27 cellular contexts compared by ENCODE assay signal in genomic region chr7:81430150-81430549, GRCh38.
DNase-seq lines count a peak whose midpoint lies in the region; FAIRE-seq and TF ChIP-seq lines count a peak whose summit lies in the region.
"Had no signal": no experiment of that assay in that cellular context is flagged by ENCODE, and none has a peak within 500 bp of the region (broad histone marks: within the 10 kb centered on the region; RNA-seq: fewer than 3 reads in every experiment).

No MANE protein-coding gene starts in this region.

- no peak overlapping the region for H2AFZ ChIP-seq in mesenchymal stem cell (ENCODE audit: low read depth, low read length)

- no peak overlapping the region for H3K18ac ChIP-seq in mesenchymal stem cell (ENCODE audit: low read depth in 1 of 2, low read length in 2 of 2)

- no peak overlapping the region for H3K27ac Mint-ChIP-seq in activated CD4-positive, alpha-beta T cell treated with anti-CD3 and anti-CD28 coated beads, Interleukin-2, amount 10 ng/mL, durations not matched to agents 24 days and 14 days
- H3K27ac Mint-ChIP-seq: activated naive CD4-positive, alpha-beta T cell treated with anti-CD3 and anti-CD28 coated beads, Interleukin-2, amount 10 ng/mL, durations not matched to agents 7 days and 5 days; endodermal cell; IgD-negative memory B cell; naive thymus-derived CD4-positive, alpha-beta T cell; stimulated activated naive B cell treated with anti-CD40 and anti-IgM and Interleukin-4, amounts not matched to agents 10 μg/mL and 1 μg/mL and 100 μg/mL, for 72 hours had no signal

- no peaks in the 10 kb centered on the region for H3K27me3 Mint-ChIP-seq in activated CD4-positive, alpha-beta T cell treated with anti-CD3 and anti-CD28 coated beads, Interleukin-2, amount 10 ng/mL, durations not matched to agents 24 days and 14 days
- H3K27me3 Mint-ChIP-seq: activated naive CD4-positive, alpha-beta T cell treated with anti-CD3 and anti-CD28 coated beads, Interleukin-2, amount 10 ng/mL, durations not matched to agents 7 days and 5 days; IgD-negative memory B cell; naive thymus-derived CD4-positive, alpha-beta T cell; stimulated activated naive B cell treated with anti-CD40 and anti-IgM and Interleukin-4, amounts not matched to agents 10 μg/mL and 1 μg/mL and 100 μg/mL, for 72 hours had no signal

- no peaks in the 10 kb centered on the region for H3K36me3 ChIP-seq in mesenchymal stem cell (ENCODE audit: control insufficient read depth in 1 of 2, insufficient read depth in 2 of 2, low read depth in 1 of 2, low read length in 2 of 2)
- H3K36me3 ChIP-seq: BE2C had no signal

- H3K4me3 Mint-ChIP-seq in activated CD4-positive, alpha-beta T cell treated with anti-CD3 and anti-CD28 coated beads, Interleukin-2, amount 10 ng/mL, durations not matched to agents 24 days and 14 days, result no peak overlapping the region
- H3K4me3 Mint-ChIP-seq: activated naive CD4-positive, alpha-beta T cell treated with anti-CD3 and anti-CD28 coated beads, Interleukin-2, amount 10 ng/mL, durations not matched to agents 7 days and 5 days; activated T-cell treated with anti-CD3 and anti-CD28 coated beads, Interleukin-2, amount 50 U/mL, for 4 hours; endodermal cell; IgD-negative memory B cell; naive thymus-derived CD4-positive, alpha-beta T cell; stimulated activated naive B cell treated with anti-CD40 and anti-IgM and Interleukin-4, amounts not matched to agents 10 μg/mL and 1 μg/mL and 100 μg/mL, for 72 hours had no signal

- no peaks in the 10 kb centered on the region for H3K4me1 Mint-ChIP-seq in activated CD4-positive, alpha-beta T cell treated with anti-CD3 and anti-CD28 coated beads, Interleukin-2, amount 10 ng/mL, durations not matched to agents 24 days and 14 days
- H3K4me1 Mint-ChIP-seq: activated naive CD4-positive, alpha-beta T cell treated with anti-CD3 and anti-CD28 coated beads, Interleukin-2, amount 10 ng/mL, durations not matched to agents 7 days and 5 days; IgD-negative memory B cell; naive thymus-derived CD4-positive, alpha-beta T cell; stimulated activated naive B cell treated with anti-CD40 and anti-IgM and Interleukin-4, amounts not matched to agents 10 μg/mL and 1 μg/mL and 100 μg/mL, for 72 hours had no signal

- H3K4me2 ChIP-seq in mesenchymal stem cell (ENCODE audit: low read length, poor library complexity, severe bottlenecking), result no peak overlapping the region
- H3K4me2 ChIP-seq: A549 had no signal

- no peak overlapping the region for H3K4ac ChIP-seq in mesenchymal stem cell (ENCODE audit: low read depth in 1 of 2, low read length in 2 of 2)

- no peak overlapping the region for H3K27ac ChIP-seq in mesenchymal stem cell (ENCODE audit: low read length, poor library complexity, severe bottlenecking)
- H3K27ac ChIP-seq: A549 had no signal

- no peak overlapping the region for H2BK5ac ChIP-seq in mesenchymal stem cell (ENCODE audit: low read depth, low read length, poor library complexity, severe bottlenecking)

- no peaks in the 10 kb centered on the region for H3K79me1 ChIP-seq in mesenchymal stem cell (replicated peaks; ENCODE audit: low read length, poor library complexity, severe bottlenecking)

- no peaks in the 10 kb centered on the region for H3K4me1 ChIP-seq in mesenchymal stem cell (ENCODE audit: control insufficient read depth, insufficient read depth, low read depth, low read length)
- H3K4me1 ChIP-seq: A549, BE2C had no signal

- peak overlapping the region; percentile 6 for H3K9ac ChIP-seq in mesenchymal stem cell (ENCODE audit: low read length)

- H4K8ac ChIP-seq in mesenchymal stem cell (ENCODE audit: low read length), result no peak overlapping the region

- H3K14ac ChIP-seq in mesenchymal stem cell (ENCODE audit: low read length in 2 of 2), result no peak overlapping the region

- FAIRE-seq in D721Med (lab: Jason Lieb, UNC), result no peak
- FAIRE-seq: colon, GM18507, kidney had no signal

- no peak overlapping the region for H2BK15ac ChIP-seq in mesenchymal stem cell (ENCODE audit: low read depth, poor library complexity, severe bottlenecking)

- TF ChIP-seq CTCF in D721Med (IDR thresholded peaks at IDR 0.05; ENCODE audit: insufficient read depth, missing control alignments), result peak; percentile 12
- TF ChIP-seq CTCF in choroid plexus epithelial cell (conservative IDR thresholded peaks at IDR 0.05; ENCODE audit: low read depth, low read length), result peak; percentile 54

- no peaks in the 10 kb centered on the region for H3K36me3 Mint-ChIP-seq in activated CD4-positive, alpha-beta T cell treated with anti-CD3 and anti-CD28 coated beads, Interleukin-2, amount 10 ng/mL, durations not matched to agents 24 days and 14 days (ENCODE audit: low read depth)
- H3K36me3 Mint-ChIP-seq: activated naive CD4-positive, alpha-beta T cell treated with anti-CD3 and anti-CD28 coated beads, Interleukin-2, amount 10 ng/mL, durations not matched to agents 7 days and 5 days; IgD-negative memory B cell; naive thymus-derived CD4-positive, alpha-beta T cell; stimulated activated naive B cell treated with anti-CD40 and anti-IgM and Interleukin-4, amounts not matched to agents 10 μg/mL and 1 μg/mL and 100 μg/mL, for 72 hours had no signal

- DNase-seq in D721Med (ENCODE audit: insufficient read length, low spot score), result no peak
- DNase-seq in NCI-H524 (lab: John Stamatoyannopoulos, UW), result peak; percentile 7 to 65
- peak; percentile 67 for DNase-seq in choroid plexus epithelial cell (ENCODE audit: low read depth)
- DNase-seq in mesenchymal stem cell, result no peak
- no peak for DNase-seq in NCI-H345 treated with DMSO at 0.1 percent for 48 hours (lab: John Stamatoyannopoulos, UW; ENCODE audit: unreplicated experiment)
- DNase-seq in HuH-7.5 (ENCODE audit: low spot score), result no peak
- no peak for DNase-seq in activated CD4-positive, alpha-beta T cell treated with anti-CD3 and anti-CD28 coated beads, Interleukin-2, amount 10 ng/mL, durations not matched to agents 24 days and 14 days
- DNase-seq in inferior parietal cortex (ENCODE audit: extremely low spot score), result no peak
- DNase-seq: activated naive CD4-positive, alpha-beta T cell treated with anti-CD3 and anti-CD28 coated beads, Interleukin-2, amount 10 ng/mL, durations not matched to agents 7 days and 5 days; activated T-cell treated with anti-CD3 and anti-CD28 coated beads, Interleukin-2, amount 50 U/mL, for 4 hours; aorta; BE2C; Calu3; endodermal cell; kidney; mammary epithelial cell; naive thymus-derived CD4-positive, alpha-beta T cell; NCI-H1436 treated with DMSO at 0.1 percent for 48 hours; NCI-H345; NK-92 treated with Interleukin-12 subunit alpha and Interleukin-12 subunit beta, amount 100 ng/mL, for 24 hours; stimulated activated CD4-positive, alpha-beta T cell treated with anti-CD3 and anti-CD28 coated beads, Interleukin-1b, Interleukin-23, amount 100 ng/mL, for 48 hours; stimulated activated naive B cell treated with anti-CD40 and anti-IgM and Interleukin-4, amounts not matched to agents 10 μg/mL and 1 μg/mL and 100 μg/mL, for 72 hours; T-helper 9 cell had no signal

- H3K9me3 Mint-ChIP-seq in activated CD4-positive, alpha-beta T cell treated with anti-CD3 and anti-CD28 coated beads, Interleukin-2, amount 10 ng/mL, durations not matched to agents 24 days and 14 days, result no peaks in the 10 kb centered on the region
- H3K9me3 Mint-ChIP-seq: endodermal cell; stimulated activated naive B cell treated with anti-CD40 and anti-IgM and Interleukin-4, amounts not matched to agents 10 μg/mL and 1 μg/mL and 100 μg/mL, for 72 hours had no signal

- 79% methylated on average over 5 of the region's 6 CpGs for WGBS in mesenchymal stem cell

- H2AK5ac ChIP-seq in mesenchymal stem cell (ENCODE audit: low read length, severe bottlenecking), result no peak overlapping the region

- H2BK120ac ChIP-seq in mesenchymal stem cell (ENCODE audit: low read depth, low read length), result no peak overlapping the region

- no peaks in the 10 kb centered on the region for H3K9me3 ChIP-seq in mesenchymal stem cell (ENCODE audit: control insufficient read depth, low read length)
- H3K9me3 ChIP-seq: A549, BE2C had no signal

- no peak overlapping the region for H2BK12ac ChIP-seq in mesenchymal stem cell (ENCODE audit: low read length in 2 of 2)

- intact Hi-C loops in activated CD4-positive, alpha-beta T cell treated with anti-CD3 and anti-CD28 coated beads, Interleukin-2, amount 10 ng/mL, durations not matched to agents 24 days and 14 days (cut with micrococcal nuclease), result no loop called here

- H3K4me3 ChIP-seq in choroid plexus epithelial cell (ENCODE audit: low read depth, low read length), result no peak overlapping the region
- H3K4me3 ChIP-seq in mesenchymal stem cell (ENCODE audit: insufficient read depth in 1 of 2, low read depth in 1 of 2, low read length in 2 of 2), result no peak overlapping the region
- H3K4me3 ChIP-seq: A549 had no signal

- H3K27me3 ChIP-seq in mesenchymal stem cell (ENCODE audit: control insufficient read depth in 1 of 2, insufficient read depth in 1 of 2, low read length in 2 of 2), result no peaks in the 10 kb centered on the region
- H3K27me3 ChIP-seq: BE2C had no signal

- no peak overlapping the region for H4K91ac ChIP-seq in mesenchymal stem cell (ENCODE audit: low read length)

- H3K23ac ChIP-seq in mesenchymal stem cell (ENCODE audit: low read length in 2 of 2), result no peak overlapping the region

Comparison
In these comparisons a context has a peak if more than half of its experiments do, and no peak if none do; other contexts are left out.
1. DNase-seq: peak in NCI-H524 (2 of 2) and choroid plexus epithelial cell (single experiment); none in D721Med (single experiment), mesenchymal stem cell (single experiment), NCI-H345 treated with DMSO at 0.1 percent for 48 hours (single experiment), HuH-7.5 (single experiment), activated CD4-positive, alpha-beta T cell treated with anti-CD3 and anti-CD28 coated beads, Interleukin-2, amount 10 ng/mL, durations not matched to agents 24 days and 14 days (single experiment) and inferior parietal cortex (single experiment).